ENCODE assay signal across 21 cellular contexts in genomic region chr4:89021062-89021461, GRCh38. TPM values are rescaled to one million over a fixed set of nuclear protein-coding genes. Genes with fewer than 3 reads are reported as not detected.
A peak's percentile ranks its signal among the peaks of the same experiment; 100 is the strongest.
DNase-seq lines count a peak whose midpoint lies in the region; ATAC-seq, FAIRE-seq and TF ChIP-seq lines count a peak whose summit lies in the region.
"Had no signal": no experiment of that assay in that cellular context is flagged by ENCODE, and none has a peak within 500 bp of the region (broad histone marks: within the 10 kb centered on the region; RNA-seq: fewer than 3 reads in every experiment).

No MANE protein-coding gene starts in this region.

- H3K27me3 ChIP-seq in hepatocyte (no peaks in the 10 kb centered on the region), esophagus muscularis mucosa (no peaks in the 10 kb centered on the region)

- ATAC-seq in WTC11 (no peak), GM21381 (IDR thresholded peaks at IDR 0.05; ENCODE audit: unreplicated experiment) (no peak)
- ATAC-seq: Panc1 had no signal

- no peak overlapping the region for H2AFZ ChIP-seq in hepatocyte

- H3K4me3 Mint-ChIP-seq in WTC11 = no peak overlapping the region
- H3K4me3 Mint-ChIP-seq: B cell had no signal

- H3K9me2 ChIP-seq in hepatocyte (replicated peaks; ENCODE audit: insufficient read depth) = no peaks in the 10 kb centered on the region

- H4K20me1 ChIP-seq in hepatocyte (ENCODE audit: insufficient read depth, poor library complexity, severe bottlenecking) = no peaks in the 10 kb centered on the region

- H3K4me3 ChIP-seq in hepatocyte (no peak overlapping the region), esophagus muscularis mucosa (no peak overlapping the region)

- peak; percentile 58 for FAIRE-seq in D721Med (lab: Jason Lieb, UNC)
- FAIRE-seq: H54 had no signal

- POLR2A ChIA-PET in WTC11 (lab: Charles Lee) = interaction anchor here (0.7 kb wide), 1 partner anchor 482 kb away, joined by 4 read pairs; no protein-coding TSS in a partner anchor

- H3K27me3 Mint-ChIP-seq in WTC11 (ENCODE audit: low read depth) = no peaks in the 10 kb centered on the region
- H3K27me3 Mint-ChIP-seq: B cell had no signal

- no peak for TF ChIP-seq EP300 in esophagus muscularis mucosa (IDR thresholded peaks at IDR 0.05)

- no peaks in the 10 kb centered on the region for H3K9me3 ChIP-seq in hepatocyte (ENCODE audit: low read depth)
- H3K9me3 ChIP-seq in esophagus muscularis mucosa = no peaks in the 10 kb centered on the region

- H3K36me3 ChIP-seq in hepatocyte (replicated peaks; ENCODE audit: insufficient read depth, low read depth) = no peaks in the 10 kb centered on the region
- peaks cover 0 to 26% (median 5%) of the 10 kb centered on the region in 4 donors for H3K36me3 ChIP-seq in esophagus muscularis mucosa

- H3K4me1 Mint-ChIP-seq in WTC11 = 0 out of 2 replicates have a peak, but pooled peaks cover 5% of the 10 kb centered on the region
- H3K4me1 Mint-ChIP-seq: B cell had no signal

- peaks cover 3% of the 10 kb centered on the region for H3K79me2 ChIP-seq in hepatocyte

- peaks cover 8% of the 10 kb centered on the region for H3K9me3 Mint-ChIP-seq in WTC11

- H3K36me3 Mint-ChIP-seq in WTC11 = peaks cover 32% of the 10 kb centered on the region

- DNase-seq in D721Med (ENCODE audit: insufficient read length, low spot score) = no peak
- no peak for DNase-seq in WTC11 (ENCODE audit: low spot score)
- no peak for DNase-seq in hepatocyte (ENCODE audit: low spot score)
- DNase-seq in esophagus muscularis mucosa (ENCODE audit: extremely low spot score) = no peak
- DNase-seq in stimulated activated CD4-positive, alpha-beta T cell treated with anti-CD3 and anti-CD28 coated beads, Interleukin-12 subunit alpha, Interleukin-12 subunit beta, amount 100 ng/mL, for 4 hours = no peak
- no peak for DNase-seq in NCI-H2227 treated with DMSO at 0.1 percent for 48 hours (lab: John Stamatoyannopoulos, UW)
- DNase-seq: Kasumi-1, NCI-H1105 treated with DMSO at 0.1 percent for 48 hours, NCI-H146, NCI-H1930, NCI-H2107, NCI-H446, NCI-H524 treated with DMSO at 0.1 percent for 48 hours, NCI-H774, SHP77 had no signal

- WGBS in hepatocyte (ENCODE audit: low lambda C conversion rate, missing lambda C conversion rate) = 57% methylated on average over 1 of the region's 1 CpG
- 95% methylated on average over 1 of the region's 1 CpG for WGBS in esophagus muscularis mucosa

- no peak for TF ChIP-seq POLR2A in esophagus muscularis mucosa (IDR thresholded peaks at IDR 0.05; ENCODE audit: low read depth)

- CTCF ChIA-PET in WTC11 (lab: Charles Lee) = interaction anchor here (3.1 kb wide), 1 partner anchor 202 kb away, joined by 38 read pairs; no protein-coding TSS in a partner anchor

- TF ChIP-seq CTCF in D721Med (IDR thresholded peaks at IDR 0.05; ENCODE audit: insufficient read depth, missing control alignments) (no peak), WTC11 (IDR thresholded peaks at IDR 0.05) (no peak), hepatocyte (IDR thresholded peaks at IDR 0.05; ENCODE audit: poor library complexity) (no peak), esophagus muscularis mucosa (IDR thresholded peaks at IDR 0.05) (no peak)

- H3K4me2 ChIP-seq in hepatocyte = peak overlapping the region; percentile 32

- H3K4me1 ChIP-seq in hepatocyte (ENCODE audit: insufficient read depth) = peaks cover 16% of the 10 kb centered on the region
- H3K4me1 ChIP-seq in esophagus muscularis mucosa = peaks cover 0 to 8% (median 2%) of the 10 kb centered on the region in 4 donors

- intact Hi-C loops in esophagus muscularis mucosa (cut with DNase I) = loop anchor here (5.0 to 10.0 kb wide), 2 partner anchors 314 to 486 kb away; no protein-coding TSS in a partner anchor

- 0 out of 2 replicates have a peak overlapping the region, but pooled peaks have one; percentile 14 for H3K27ac Mint-ChIP-seq in WTC11
- H3K27ac Mint-ChIP-seq: B cell had no signal

- H3K27ac ChIP-seq in hepatocyte (peak overlapping the region; percentile 41), esophagus muscularis mucosa (replicated peaks in 1 of 4) (no peak overlapping the region)
- H3K27ac ChIP-seq: C4-2B, RWPE1 had no signal

TF ChIP-seq in WTC11, 78 proteins besides CTCF, POLR2A, EP300 and RAD21:
- TF ChIP-seq E2F5 (CRISPR knock-in tag; IDR thresholded peaks at IDR 0.05) (no peak), TEAD1 (CRISPR knock-in tag; IDR thresholded peaks at IDR 0.05) (no peak), GRHL2 (CRISPR knock-in tag; IDR thresholded peaks at IDR 0.05; ENCODE audit: insufficient replicate concordance, severe bottlenecking) (no peak), RELA (CRISPR knock-in tag; IDR thresholded peaks at IDR 0.05; ENCODE audit: borderline replicate concordance) (no peak), ZNF121 (CRISPR knock-in tag; IDR thresholded peaks at IDR 0.05) (no peak), NFE2L1 (CRISPR knock-in tag; IDR thresholded peaks at IDR 0.05) (no peak), JAZF1 (CRISPR knock-in tag; IDR thresholded peaks at IDR 0.05) (no peak), EMX1 (CRISPR knock-in tag; IDR thresholded peaks at IDR 0.05) (no peak), NFYB (CRISPR knock-in tag; conservative IDR thresholded peaks at IDR 0.05; ENCODE audit: low read depth) (no peak), RORB (CRISPR knock-in tag; IDR thresholded peaks at IDR 0.05) (no peak), ZBTB21 (CRISPR knock-in tag; IDR thresholded peaks at IDR 0.05; ENCODE audit: borderline replicate concordance) (no peak), TCF7 (CRISPR knock-in tag; IDR thresholded peaks at IDR 0.05; ENCODE audit: low read depth) (no peak), GABPB1 (CRISPR knock-in tag; IDR thresholded peaks at IDR 0.05) (no peak)
- TF ChIP-seq, protein P1, sequence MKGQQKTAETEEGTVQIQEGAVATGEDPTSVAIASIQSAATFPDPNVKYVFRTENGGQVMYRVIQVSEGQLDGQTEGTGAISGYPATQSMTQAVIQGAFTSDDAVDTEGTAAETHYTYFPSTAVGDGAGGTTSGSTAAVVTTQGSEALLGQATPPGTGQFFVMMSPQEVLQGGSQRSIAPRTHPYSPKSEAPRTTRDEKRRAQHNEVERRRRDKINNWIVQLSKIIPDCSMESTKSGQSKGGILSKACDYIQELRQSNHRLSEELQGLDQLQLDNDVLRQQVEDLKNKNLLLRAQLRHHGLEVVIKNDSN (CRISPR knock-in tag; IDR thresholded peaks at IDR 0.05) = no peak
- TF ChIP-seq, protein P2, sequence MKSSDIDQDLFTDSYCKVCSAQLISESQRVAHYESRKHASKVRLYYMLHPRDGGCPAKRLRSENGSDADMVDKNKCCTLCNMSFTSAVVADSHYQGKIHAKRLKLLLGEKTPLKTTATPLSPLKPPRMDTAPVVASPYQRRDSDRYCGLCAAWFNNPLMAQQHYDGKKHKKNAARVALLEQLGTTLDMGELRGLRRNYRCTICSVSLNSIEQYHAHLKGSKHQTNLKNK (CRISPR knock-in tag; IDR thresholded peaks at IDR 0.05) = no peak

RNA-seq across cellular contexts. Expression of gene FAM13A, which starts 35.9 kb away (rescaled TPM):
- total RNA-seq in WTC11 (2021) (14.6 to 17.8 TPM (median 16.5 TPM) in 3 replicates), hepatocyte (44.2 and 54.5 TPM in 2 replicates), esophagus muscularis mucosa (10 to 100 TPM; 22.4 to 27.2 (median 26.0) TPM)
- polyA plus RNA-seq in hepatocyte = 19.3 TPM in 2 replicates
